In genomic region chrX:154375156-154375504, GRCh38 we compare ENCODE assay signal across 10 cellular contexts. TPM values are rescaled to one million over a fixed set of nuclear protein-coding genes. Genes with fewer than 3 reads are reported as not detected.
A peak's percentile ranks its signal among the peaks of the same experiment; 100 is the strongest.
DNase-seq lines count a peak whose midpoint lies in the region; ATAC-seq and TF ChIP-seq lines count a peak whose summit lies in the region.
"Had no signal": no experiment of that assay in that cellular context is flagged by ENCODE, and none has a peak within 500 bp of the region (broad histone marks: within the 10 kb centered on the region; RNA-seq: fewer than 3 reads in every experiment).

No MANE protein-coding gene starts in this region.

- peaks cover 5% of the 10 kb centered on the region for H3K36me3 Mint-ChIP-seq in activated naive CD4-positive, alpha-beta T cell treated with anti-CD3 and anti-CD28 coated beads, Interleukin-2, amount 10 ng/mL, durations not matched to agents 7 days and 5 days
- H3K36me3 Mint-ChIP-seq in activated naive CD4-positive, alpha-beta T cell treated with anti-CD3 and anti-CD28 coated beads, Interleukin-2, amount 50 U/mL, for 72 hours = peaks cover 4 to 5% of the 10 kb centered on the region in 2 donors
- peaks cover 11% of the 10 kb centered on the region for H3K36me3 Mint-ChIP-seq in activated CD8-positive, alpha-beta T cell treated with anti-CD3 and anti-CD28 coated beads, Interleukin-2, amount 10 ng/mL, durations not matched to agents 7 days and 5 days (ENCODE audit: low read depth)
- H3K36me3 Mint-ChIP-seq in immature natural killer cell = peaks cover 0 to under 1% (median under 1%) of the 10 kb centered on the region in 3 donors

- H3K9me3 Mint-ChIP-seq in activated naive CD4-positive, alpha-beta T cell treated with anti-CD3 and anti-CD28 coated beads, Interleukin-2, amount 10 ng/mL, durations not matched to agents 7 days and 5 days = no peaks in the 10 kb centered on the region
- no peaks in the 10 kb centered on the region for H3K9me3 Mint-ChIP-seq in activated naive CD4-positive, alpha-beta T cell treated with anti-CD3 and anti-CD28 coated beads, Interleukin-2, amount 50 U/mL, for 72 hours
- no peaks in the 10 kb centered on the region for H3K9me3 Mint-ChIP-seq in activated CD8-positive, alpha-beta T cell treated with anti-CD3 and anti-CD28 coated beads, Interleukin-2, amount 10 ng/mL, durations not matched to agents 7 days and 5 days (ENCODE audit: insufficient read depth)
- H3K9me3 Mint-ChIP-seq in immature natural killer cell = peaks cover 0 to 2% (median 0%) of the 10 kb centered on the region in 6 donors

- H3K27me3 ChIP-seq in tibial nerve (no peaks in the 10 kb centered on the region), left lung (no peaks in the 10 kb centered on the region)

- H3K4me3 ChIP-seq in tibial nerve (peak overlapping the region in 2 of 4 donors; percentile 17 to 83), left lung (peak overlapping the region in 1 of 2 donors; percentile 72)

- H3K4me1 ChIP-seq in tibial nerve = peaks cover 0 to 37% (median 6%) of the 10 kb centered on the region in 4 donors
- peaks cover 0 to 44% of the 10 kb centered on the region in 2 donors for H3K4me1 ChIP-seq in left lung

- H3K4me1 Mint-ChIP-seq in activated naive CD4-positive, alpha-beta T cell treated with anti-CD3 and anti-CD28 coated beads, Interleukin-2, amount 10 ng/mL, durations not matched to agents 7 days and 5 days = peaks cover 30% of the 10 kb centered on the region
- H3K4me1 Mint-ChIP-seq in activated CD8-positive, alpha-beta T cell treated with anti-CD3 and anti-CD28 coated beads, Interleukin-2, amount 10 ng/mL, durations not matched to agents 7 days and 5 days (ENCODE audit: low read depth) = peaks cover 33% of the 10 kb centered on the region
- peaks cover 30 to 34% of the 10 kb centered on the region in 2 donors for H3K4me1 Mint-ChIP-seq in immature natural killer cell

- H3K36me3 ChIP-seq in tibial nerve (no peaks in the 10 kb centered on the region), left lung (no peaks in the 10 kb centered on the region)

- CTCF ChIA-PET in activated naive CD4-positive, alpha-beta T cell treated with anti-CD3 and anti-CD28 coated beads, Interleukin-2, amount 10 ng/mL, durations not matched to agents 7 days and 5 days (lab: Charles Lee) = interaction anchor here (0.9 kb wide), 1 partner anchor 162 kb away, joined by 4 read pairs; no protein-coding TSS in a partner anchor
- CTCF ChIA-PET in activated CD8-positive, alpha-beta T cell treated with anti-CD3 and anti-CD28 coated beads, Interleukin-2, amount 10 ng/mL, durations not matched to agents 7 days and 5 days (lab: Charles Lee) = interaction anchor here (1.4 to 2.2 kb wide), 2 partner anchors 8 to 159 kb away, joined by 4 to 10 read pairs; no protein-coding TSS in a partner anchor

- no peak for TF ChIP-seq POLR2A in tibial nerve (IDR thresholded peaks at IDR 0.05)

- TF ChIP-seq EP300 in tibial nerve (IDR thresholded peaks at IDR 0.05) = no peak

- no peak for ATAC-seq in activated naive CD4-positive, alpha-beta T cell treated with anti-CD3 and anti-CD28 coated beads, Interleukin-2, amount 50 U/mL, for 72 hours
- ATAC-seq in activated CD8-positive, alpha-beta T cell treated with anti-CD3 and anti-CD28 coated beads, Interleukin-2, amount 10 ng/mL, durations not matched to agents 7 days and 5 days = no peak
- ATAC-seq in left lung = no peak

- no peak for TF ChIP-seq CTCF in tibial nerve (IDR thresholded peaks at IDR 0.05)
- TF ChIP-seq CTCF in left lung (IDR thresholded peaks at IDR 0.05) = no peak

- peak overlapping the region; percentile 32 to 97 (median 78) for H3K27ac ChIP-seq in tibial nerve
- no peak overlapping the region for H3K27ac ChIP-seq in left lung

- peak overlapping the region; percentile 55 for H3K4me3 Mint-ChIP-seq in activated naive CD4-positive, alpha-beta T cell treated with anti-CD3 and anti-CD28 coated beads, Interleukin-2, amount 10 ng/mL, durations not matched to agents 7 days and 5 days
- H3K4me3 Mint-ChIP-seq in activated CD8-positive, alpha-beta T cell treated with anti-CD3 and anti-CD28 coated beads, Interleukin-2, amount 10 ng/mL, durations not matched to agents 7 days and 5 days = peak overlapping the region; percentile 55
- H3K4me3 Mint-ChIP-seq in immature natural killer cell = peak overlapping the region in 2 of 5 donors; percentile 21 to 24

- H3K27ac Mint-ChIP-seq in activated naive CD4-positive, alpha-beta T cell treated with anti-CD3 and anti-CD28 coated beads, Interleukin-2, amount 10 ng/mL, durations not matched to agents 7 days and 5 days = no peak overlapping the region
- H3K27ac Mint-ChIP-seq in activated naive CD4-positive, alpha-beta T cell treated with anti-CD3 and anti-CD28 coated beads, Interleukin-2, amount 50 U/mL, for 72 hours = no peak overlapping the region
- H3K27ac Mint-ChIP-seq in activated CD8-positive, alpha-beta T cell treated with anti-CD3 and anti-CD28 coated beads, Interleukin-2, amount 10 ng/mL, durations not matched to agents 7 days and 5 days = no peak overlapping the region
- H3K27ac Mint-ChIP-seq in immature natural killer cell = peak overlapping the region in 4 of 6 donors; percentile 48 to 80 (median 60)

- 75 to 80% methylated on average over 10 of the region's 10 CpGs for WGBS in tibial nerve, 2 donors

- POLR2A ChIA-PET in activated CD8-positive, alpha-beta T cell treated with anti-CD3 and anti-CD28 coated beads, Interleukin-2, amount 10 ng/mL, durations not matched to agents 7 days and 5 days (lab: Charles Lee) = interaction anchor here (1.3 kb wide), 1 partner anchor 167 kb away, joined by 3 read pairs; no protein-coding TSS in a partner anchor

- H3K9me3 ChIP-seq in tibial nerve (no peaks in the 10 kb centered on the region), left lung (no peaks in the 10 kb centered on the region)

- no peak for DNase-seq in activated naive CD4-positive, alpha-beta T cell treated with anti-CD3 and anti-CD28 coated beads, Interleukin-2, amount 10 ng/mL, durations not matched to agents 7 days and 5 days
- DNase-seq in activated naive CD4-positive, alpha-beta T cell treated with anti-CD3 and anti-CD28 coated beads, Interleukin-2, amount 50 U/mL, for 72 hours (ENCODE audit: low spot score in 2 of 2) = no peak
- no peak for DNase-seq in activated CD8-positive, alpha-beta T cell treated with anti-CD3 and anti-CD28 coated beads, Interleukin-2, amount 10 ng/mL, durations not matched to agents 7 days and 5 days
- DNase-seq in immature natural killer cell = no peak
- DNase-seq in tibial nerve (ENCODE audit: low spot score in 2 of 2) = no peak
- no peak for DNase-seq in left lung
- DNase-seq in NCI-H345 treated with DMSO at 0.1 percent for 48 hours (lab: John Stamatoyannopoulos, UW; ENCODE audit: unreplicated experiment) = no peak
- DNase-seq in NCI-H128 (lab: John Stamatoyannopoulos, UW; ENCODE audit: unreplicated experiment) = no peak
- DNase-seq: activated naive CD4-positive, alpha-beta T cell; islet precursor cell had no signal

- intact Hi-C loops in left lung (cut with DNase I) = no loop called here

- H3K27me3 Mint-ChIP-seq in activated naive CD4-positive, alpha-beta T cell treated with anti-CD3 and anti-CD28 coated beads, Interleukin-2, amount 10 ng/mL, durations not matched to agents 7 days and 5 days = no peaks in the 10 kb centered on the region
- no peaks in the 10 kb centered on the region for H3K27me3 Mint-ChIP-seq in activated CD8-positive, alpha-beta T cell treated with anti-CD3 and anti-CD28 coated beads, Interleukin-2, amount 10 ng/mL, durations not matched to agents 7 days and 5 days (ENCODE audit: low read depth)
- peaks cover 16 to 27% (median 21%) of the 10 kb centered on the region in 3 donors for H3K27me3 Mint-ChIP-seq in immature natural killer cell (ENCODE audit: low read depth in 3 of 3)

RNA-seq across cellular contexts. Expression of gene FLNA, which starts 0.7 kb away (rescaled TPM):
- 100 to 1,000 TPM; 690 to 932 TPM for total RNA-seq in activated naive CD4-positive, alpha-beta T cell treated with anti-CD3 and anti-CD28 coated beads, Interleukin-2, amount 50 U/mL, for 72 hours
- 1,000 to 10,000 TPM; 1,371 to 1,454 TPM for total RNA-seq in activated CD8-positive, alpha-beta T cell treated with anti-CD3 and anti-CD28 coated beads, Interleukin-2, amount 10 ng/mL, durations not matched to agents 7 days and 5 days
- 1,000 to 10,000 TPM in 1 of 3 donors, 100 to 1,000 TPM in 2; 135 to 1,231 (median 241) TPM for polyA plus RNA-seq in immature natural killer cell
- total RNA-seq in tibial nerve (1,000 to 10,000 TPM in 3 of 4 donors, 100 to 1,000 TPM in 1; 995 to 1,349 (median 1,139) TPM), left lung (1,000 to 10,000 TPM; 1,139 to 1,793 TPM)

RNA-seq across cellular contexts. Expression of gene EMD, which starts 4.0 kb away (rescaled TPM):
- 10 to 100 TPM; 79.3 to 83.0 TPM for total RNA-seq in activated naive CD4-positive, alpha-beta T cell treated with anti-CD3 and anti-CD28 coated beads, Interleukin-2, amount 50 U/mL, for 72 hours
- total RNA-seq in activated CD8-positive, alpha-beta T cell treated with anti-CD3 and anti-CD28 coated beads, Interleukin-2, amount 10 ng/mL, durations not matched to agents 7 days and 5 days = 10 to 100 TPM; 65.9 to 66.0 TPM
- polyA plus RNA-seq in immature natural killer cell = 10 to 100 TPM; 27.2 to 31.2 (median 28.9) TPM
- total RNA-seq in tibial nerve (10 to 100 TPM; 38.0 to 72.6 (median 46.7) TPM), left lung (10 to 100 TPM; 50.1 to 56.6 TPM)

RNA-seq across cellular contexts. Expression of gene RPL10, which starts 23.0 kb away (rescaled TPM):
- total RNA-seq in activated naive CD4-positive, alpha-beta T cell treated with anti-CD3 and anti-CD28 coated beads, Interleukin-2, amount 50 U/mL, for 72 hours = 1,000 to 10,000 TPM; 1,357 to 2,520 TPM
- 1,000 to 10,000 TPM; 2,758 to 2,862 TPM for total RNA-seq in activated CD8-positive, alpha-beta T cell treated with anti-CD3 and anti-CD28 coated beads, Interleukin-2, amount 10 ng/mL, durations not matched to agents 7 days and 5 days
- 1,000 to 10,000 TPM; 2,085 to 3,021 (median 2,819) TPM for polyA plus RNA-seq in immature natural killer cell
- 1,000 to 10,000 TPM; 4,372 to 6,501 (median 5,244) TPM for total RNA-seq in tibial nerve
- total RNA-seq in left lung = 1,000 to 10,000 TPM; 2,309 to 2,455 TPM

RNA-seq across cellular contexts. Expression of gene DNASE1L1, which starts 33.9 kb away (rescaled TPM):
- total RNA-seq in activated naive CD4-positive, alpha-beta T cell treated with anti-CD3 and anti-CD28 coated beads, Interleukin-2, amount 50 U/mL, for 72 hours = 10 to 100 TPM; 14.7 to 20.6 TPM
- 10 to 100 TPM; 22.5 to 26.5 TPM for total RNA-seq in activated CD8-positive, alpha-beta T cell treated with anti-CD3 and anti-CD28 coated beads, Interleukin-2, amount 10 ng/mL, durations not matched to agents 7 days and 5 days
- polyA plus RNA-seq in immature natural killer cell = 10 to 100 TPM; 14.1 to 21.1 (median 17.8) TPM
- 10 to 100 TPM; 21.4 to 36.0 (median 28.6) TPM for total RNA-seq in tibial nerve
- 10 to 100 TPM; 34.7 to 36.1 TPM for total RNA-seq in left lung

RNA-seq across cellular contexts. Expression of gene TAFAZZIN, which starts 36.2 kb away (rescaled TPM):
- total RNA-seq in activated naive CD4-positive, alpha-beta T cell treated with anti-CD3 and anti-CD28 coated beads, Interleukin-2, amount 50 U/mL, for 72 hours = 10 to 100 TPM; 24.7 to 62.4 TPM
- total RNA-seq in activated CD8-positive, alpha-beta T cell treated with anti-CD3 and anti-CD28 coated beads, Interleukin-2, amount 10 ng/mL, durations not matched to agents 7 days and 5 days = 10 to 100 TPM; 76.5 to 77.4 TPM
- polyA plus RNA-seq in immature natural killer cell = 10 to 100 TPM; 24.9 to 39.2 (median 32.4) TPM
- total RNA-seq in tibial nerve = 100 to 1,000 TPM in 2 of 4 donors, 10 to 100 TPM in 2; 78.9 to 138 (median 97.7) TPM
- 10 to 100 TPM; 34.7 to 45.5 TPM for total RNA-seq in left lung

Comparison
In these comparisons a context has a peak if more than half of its experiments do, and no peak if none do; other contexts are left out.
1. H3K27ac Mint-ChIP-seq: peak in immature natural killer cell (4 of 6); none in activated naive CD4-positive, alpha-beta T cell treated with anti-CD3 and anti-CD28 coated beads, Interleukin-2, amount 10 ng/mL, durations not matched to agents 7 days and 5 days (single experiment), activated naive CD4-positive, alpha-beta T cell treated with anti-CD3 and anti-CD28 coated beads, Interleukin-2, amount 50 U/mL, for 72 hours (0 of 2) and activated CD8-positive, alpha-beta T cell treated with anti-CD3 and anti-CD28 coated beads, Interleukin-2, amount 10 ng/mL, durations not matched to agents 7 days and 5 days (single experiment).
2. H3K27ac ChIP-seq: peak in tibial nerve (4 of 4); none in left lung (0 of 2).